ENCODE assay signal across 34 cellular contexts in the genomic region with DNA sequence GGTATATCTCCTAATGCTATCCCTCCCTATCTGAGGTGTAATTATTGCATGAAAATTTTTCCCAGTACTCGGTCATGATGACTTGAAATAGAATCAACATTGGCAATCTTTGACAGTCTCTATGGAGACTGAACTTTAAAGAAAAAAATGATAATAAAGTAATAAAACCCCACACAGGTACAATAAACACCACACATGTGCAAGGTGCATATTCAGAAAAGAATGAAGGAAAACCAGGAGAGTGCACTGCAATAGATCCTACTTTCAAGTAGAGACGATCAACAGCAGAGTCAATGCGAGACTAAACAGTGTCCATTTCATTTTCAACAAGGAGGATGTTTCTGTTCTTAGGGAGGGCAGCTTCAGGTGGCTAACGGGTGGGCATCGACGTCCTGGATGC.
"Had no signal": no experiment of that assay in that cellular context is flagged by ENCODE, and none has a peak within 500 bp of the region (broad histone marks: within the 10 kb centered on the region; RNA-seq: fewer than 3 reads in every experiment).

No MANE protein-coding gene starts in this region.

- H3K4me2 ChIP-seq: KMS-11 had no signal

- DNase-seq: Karpas-422, Kasumi-1, MG63, MM.1S, MV-4-11, NCI-H1048, NCI-H1092, NCI-H1092 treated with DMSO at 0.1 percent for 48 hours, NCI-H1105, NCI-H1105 treated with DMSO at 0.1 percent for 48 hours, NCI-H1417, NCI-H1417 treated with DMSO at 0.1 percent for 48 hours, NCI-H1436, NCI-H1436 treated with DMSO at 0.1 percent for 48 hours, NCI-H146, NCI-H1694, NCI-H1694 treated with DMSO at 0.1 percent for 48 hours, NCI-H187, NCI-H187 treated with DMSO at 0.1 percent for 48 hours, NCI-H1930, NCI-H2029, NCI-H2029 treated with DMSO at 0.1 percent for 48 hours, NCI-H2081, NCI-H2081 treated with DMSO at 0.1 percent for 48 hours, NCI-H2107, NCI-H2171, NCI-H2171 treated with DMSO at 0.1 percent for 48 hours, NCI-H226, NCI-H345, NCI-H446, NCI-H446 treated with DMSO at 0.1 percent for 48 hours, NCI-H510A, NCI-H510A treated with DMSO at 0.1 percent for 48 hours had no signal

- H3K9ac ChIP-seq: KMS-11 had no signal

- H3K36me3 ChIP-seq: MG63 had no signal

- H3K27me3 ChIP-seq: MG63 had no signal

- H3K9me3 ChIP-seq: MG63 had no signal

- H3K27ac ChIP-seq: KMS-11 had no signal

- H3K4me3 ChIP-seq: MG63 had no signal
